21 cellular contexts compared by ENCODE assay signal in genomic region chr13:49373699-49374098, GRCh38.
DNase-seq lines count a peak whose midpoint lies in the region; ATAC-seq and TF ChIP-seq lines count a peak whose summit lies in the region.
"Had no signal": no experiment of that assay in that cellular context is flagged by ENCODE, and none has a peak within 500 bp of the region (broad histone marks: within the 10 kb centered on the region; RNA-seq: fewer than 3 reads in every experiment).

No MANE protein-coding gene starts in this region.

- H3K4me3 Mint-ChIP-seq in endodermal cell: no peak overlapping the region
- H3K4me3 Mint-ChIP-seq: activated CD4-positive, alpha-beta T cell treated with anti-CD3 and anti-CD28 coated beads, Interleukin-2, amount 10 ng/mL, durations not matched to agents 24 days and 14 days; activated naive CD8-positive, alpha-beta T cell treated with anti-CD3 and anti-CD28 coated beads, Interleukin-2, amount 10 ng/mL, durations not matched to agents 7 days and 5 days; activated T-helper 17 cell treated with anti-CD3 and anti-CD28 coated beads, Interleukin-2, amount 50 U/mL, for 72 hours had no signal

- H3K27me3 ChIP-seq in Karpas-422 (ENCODE audit: low read length) (no peaks in the 10 kb centered on the region), mesenchymal stem cell (ENCODE audit: control insufficient read depth in 1 of 2, insufficient read depth in 1 of 2, low read length in 2 of 2) (no peaks in the 10 kb centered on the region), endodermal cell (ENCODE audit: control insufficient read depth, insufficient read depth, low read length, poor library complexity, severe bottlenecking) (no peaks in the 10 kb centered on the region)
- H3K27me3 ChIP-seq: transverse colon had no signal

- no peaks in the 10 kb centered on the region for H3K9me2 ChIP-seq in Karpas-422 (replicated peaks; ENCODE audit: insufficient read depth, low read length)

- no peaks in the 10 kb centered on the region for H3K4me1 Mint-ChIP-seq in endodermal cell

- ATAC-seq in HG03097 (IDR thresholded peaks at IDR 0.05; ENCODE audit: low FRiP score, unreplicated experiment): no peak
- ATAC-seq: activated T-helper 17 cell treated with anti-CD3 and anti-CD28 coated beads, Interleukin-2, amount 50 U/mL, for 72 hours; HCT116; naive thymus-derived CD8-positive, alpha-beta T cell had no signal

- H3K9me3 ChIP-seq in Karpas-422 (ENCODE audit: low read length) (no peaks in the 10 kb centered on the region), mesenchymal stem cell (ENCODE audit: control insufficient read depth, low read length) (no peaks in the 10 kb centered on the region), endodermal cell (ENCODE audit: control insufficient read depth, low read length) (no peaks in the 10 kb centered on the region)
- H3K9me3 ChIP-seq: transverse colon had no signal

- H3K27ac Mint-ChIP-seq in endodermal cell: no peak overlapping the region
- H3K27ac Mint-ChIP-seq: activated CD4-positive, alpha-beta T cell treated with anti-CD3 and anti-CD28 coated beads, Interleukin-2, amount 10 ng/mL, durations not matched to agents 24 days and 14 days; activated naive CD8-positive, alpha-beta T cell treated with anti-CD3 and anti-CD28 coated beads, Interleukin-2, amount 10 ng/mL, durations not matched to agents 7 days and 5 days had no signal

- no peak overlapping the region for H2BK120ac ChIP-seq in mesenchymal stem cell (ENCODE audit: low read depth, low read length)

- peak overlapping the region; percentile 99 for H3K27ac ChIP-seq in Karpas-422 (ENCODE audit: low read length)
- H3K27ac ChIP-seq in mesenchymal stem cell (ENCODE audit: low read length, poor library complexity, severe bottlenecking): peak overlapping the region; percentile 37
- H3K27ac ChIP-seq in endodermal cell (ENCODE audit: low read depth, low read length): no peak overlapping the region
- H3K27ac ChIP-seq: epithelial cell of prostate, parathyroid adenoma had no signal

- no peaks in the 10 kb centered on the region for H4K20me1 ChIP-seq in Karpas-422 (ENCODE audit: insufficient read depth, low read depth, low read length)

- H3K14ac ChIP-seq in mesenchymal stem cell (ENCODE audit: low read length in 2 of 2): no peak overlapping the region

- H3K36me3 ChIP-seq in Karpas-422 (ENCODE audit: insufficient read depth, low read length) (peaks cover 4% of the 10 kb centered on the region; the same call in 1 of the 2 replicates), mesenchymal stem cell (ENCODE audit: control insufficient read depth in 1 of 2, insufficient read depth in 2 of 2, low read depth in 1 of 2, low read length in 2 of 2) (peaks cover 0 to 5% of the 10 kb centered on the region in 2 experiments), endodermal cell (ENCODE audit: control insufficient read depth, insufficient read depth, low read length) (no peaks in the 10 kb centered on the region)

- no peak overlapping the region for H4K8ac ChIP-seq in mesenchymal stem cell (ENCODE audit: low read length)

- whole genome bisulfite sequencing in mesenchymal stem cell: 81% methylated on average over 2 of the region's 2 CpGs
- 84% methylated on average over 2 of the region's 2 CpGs; no CpG with 5 or more reads in 1 of the 2 experiments for WGBS in endodermal cell (ENCODE audit: insufficient coverage in 1 of 2, insufficient read length in 1 of 2), 2 experiments

- H3K79me1 ChIP-seq in mesenchymal stem cell (replicated peaks; ENCODE audit: low read length, poor library complexity, severe bottlenecking): no peaks in the 10 kb centered on the region

- H2AFZ ChIP-seq in Karpas-422 (ENCODE audit: low read length): peak overlapping the region; percentile 24; the same call in 1 of the 2 replicates
- no peak overlapping the region for H2AFZ ChIP-seq in mesenchymal stem cell (ENCODE audit: low read depth, low read length)
- H2AFZ ChIP-seq: parathyroid adenoma had no signal

- H2BK15ac ChIP-seq in mesenchymal stem cell (ENCODE audit: low read depth, poor library complexity, severe bottlenecking): no peak overlapping the region

- H3K4me1 ChIP-seq in Karpas-422 (ENCODE audit: low read length): peaks cover 76% of the 10 kb centered on the region
- peaks cover 8% of the 10 kb centered on the region for H3K4me1 ChIP-seq in mesenchymal stem cell (ENCODE audit: control insufficient read depth, insufficient read depth, low read depth, low read length)
- no peaks in the 10 kb centered on the region for H3K4me1 ChIP-seq in endodermal cell (ENCODE audit: control insufficient read depth, insufficient read depth, low read length)
- H3K4me1 ChIP-seq: parathyroid adenoma had no signal

- H4K91ac ChIP-seq in mesenchymal stem cell (ENCODE audit: low read length): no peak overlapping the region

- H3K36me3 Mint-ChIP-seq in endodermal cell (ENCODE audit: low read depth): no peaks in the 10 kb centered on the region
- H3K36me3 Mint-ChIP-seq: activated naive CD8-positive, alpha-beta T cell treated with anti-CD3 and anti-CD28 coated beads, Interleukin-2, amount 10 ng/mL, durations not matched to agents 7 days and 5 days had no signal

- H2BK12ac ChIP-seq in mesenchymal stem cell (ENCODE audit: low read length in 2 of 2): no peak overlapping the region

- DNase-seq in Karpas-422 (no peak), astrocyte of the spinal cord (ENCODE audit: low read depth, low spot score) (peak; percentile 6), mesenchymal stem cell (no peak), NCI-H146 treated with DMSO at 0.1 percent for 48 hours (lab: John Stamatoyannopoulos, UW; ENCODE audit: unreplicated experiment) (no peak), endodermal cell (no peak)
- no peak for DNase-seq in activated CD8-positive, alpha-beta memory T cell treated with anti-CD3 and anti-CD28 coated beads, Interleukin-2, amount 50 U/mL, for 48 hours
- DNase-seq: activated CD4-positive, alpha-beta T cell treated with anti-CD3 and anti-CD28 coated beads, Interleukin-2, amount 10 ng/mL, durations not matched to agents 24 days and 14 days; activated naive CD8-positive, alpha-beta T cell treated with anti-CD3 and anti-CD28 coated beads, Interleukin-2, amount 10 ng/mL, durations not matched to agents 7 days and 5 days; DMS79 treated with DMSO at 0.1 percent for 48 hours; kidney; naive thymus-derived CD8-positive, alpha-beta T cell; NCI-H1417; NCI-H524; stimulated activated CD4-positive, alpha-beta T cell treated with anti-CD3 and anti-CD28 coated beads, Interleukin-2, amount 100 ng/mL, for 24 hours; stimulated activated naive CD4-positive, alpha-beta T cell treated with Interleukin-2 at 50 U/mL for 16 hours; transverse colon had no signal

- in situ Hi-C loops in astrocyte of the spinal cord (cut with HindIII; ENCODE audit: low sequenced_read_pairs): no loop called here

- H2BK5ac ChIP-seq in mesenchymal stem cell (ENCODE audit: low read depth, low read length, poor library complexity, severe bottlenecking): no peak overlapping the region

- no peaks in the 10 kb centered on the region for H3K27me3 Mint-ChIP-seq in endodermal cell (ENCODE audit: insufficient read depth)
- H3K27me3 Mint-ChIP-seq: activated T-helper 17 cell treated with anti-CD3 and anti-CD28 coated beads, Interleukin-2, amount 50 U/mL, for 72 hours had no signal

- peaks cover 12% of the 10 kb centered on the region; the same call in 1 of the 2 replicates for H3K79me2 ChIP-seq in Karpas-422 (ENCODE audit: low read length)
- H3K79me2 ChIP-seq: parathyroid adenoma had no signal

- TF ChIP-seq CTCF in astrocyte of the spinal cord (IDR thresholded peaks at IDR 0.05; ENCODE audit: low read depth, low read length) (no peak), endodermal cell (conservative IDR thresholded peaks at IDR 0.05) (no peak)

- H3K4me3 ChIP-seq in Karpas-422 (ENCODE audit: low read length) (no peak overlapping the region), astrocyte of the spinal cord (ENCODE audit: low read depth, low read length) (no peak overlapping the region), mesenchymal stem cell (ENCODE audit: insufficient read depth in 1 of 2, low read depth in 1 of 2, low read length in 2 of 2) (no peak overlapping the region), endodermal cell (ENCODE audit: low read length) (no peak overlapping the region)
- H3K4me3 ChIP-seq: transverse colon had no signal

- peaks cover 5% of the 10 kb centered on the region for H3K9me3 Mint-ChIP-seq in endodermal cell
- H3K9me3 Mint-ChIP-seq: activated CD4-positive, alpha-beta T cell treated with anti-CD3 and anti-CD28 coated beads, Interleukin-2, amount 10 ng/mL, durations not matched to agents 24 days and 14 days; activated naive CD8-positive, alpha-beta T cell treated with anti-CD3 and anti-CD28 coated beads, Interleukin-2, amount 10 ng/mL, durations not matched to agents 7 days and 5 days; activated T-helper 17 cell treated with anti-CD3 and anti-CD28 coated beads, Interleukin-2, amount 50 U/mL, for 72 hours; naive thymus-derived CD8-positive, alpha-beta T cell had no signal

- H3K18ac ChIP-seq in mesenchymal stem cell (ENCODE audit: low read depth in 1 of 2, low read length in 2 of 2): no peak overlapping the region

- H3K4ac ChIP-seq in mesenchymal stem cell (ENCODE audit: low read depth in 1 of 2, low read length in 2 of 2): no peak overlapping the region

- no peak overlapping the region for H2AK5ac ChIP-seq in mesenchymal stem cell (ENCODE audit: low read length, severe bottlenecking)

- peak overlapping the region; percentile 72 for H3K4me2 ChIP-seq in Karpas-422 (ENCODE audit: low read depth, low read length, poor library complexity, severe bottlenecking)
- H3K4me2 ChIP-seq in mesenchymal stem cell (ENCODE audit: low read length, poor library complexity, severe bottlenecking): no peak overlapping the region

- H3K23ac ChIP-seq in mesenchymal stem cell (ENCODE audit: low read length in 2 of 2): no peak overlapping the region

- H3K9ac ChIP-seq in Karpas-422 (ENCODE audit: low read length) (peak overlapping the region; percentile 64), mesenchymal stem cell (ENCODE audit: low read length) (no peak overlapping the region), endodermal cell (ENCODE audit: extremely low read depth, low read length, poor library complexity, severe bottlenecking) (no peak overlapping the region)
- H3K9ac ChIP-seq: parathyroid adenoma had no signal
